ENCODE assay signal across 8 cellular contexts in genomic region chr6:89610149-89610642, GRCh38. TPM values are rescaled to one million over a fixed set of nuclear protein-coding genes. Genes with fewer than 3 reads are reported as not detected.
A peak's percentile ranks its signal among the peaks of the same experiment; 100 is the strongest.
DNase-seq lines count a peak whose midpoint lies in the region; ATAC-seq and TF ChIP-seq lines count a peak whose summit lies in the region.

No MANE protein-coding gene starts in this region.

- CTCF ChIA-PET in GM10248 (lab: Yijun Ruan, JAX) = interaction anchor here (0.6 to 8.7 kb wide), 26 partner anchors 8 to 628 kb away, joined by 3 to 68 read pairs (median 4); partner anchors contain the start of genes ANKRD6 and LYRM2

- no peaks in the 10 kb centered on the region for H3K4me1 Mint-ChIP-seq in effector memory CD8-positive, alpha-beta T cell (ENCODE audit: low read depth in 2 of 2)

- peak; percentile 71 for DNase-seq in GM10248 (ENCODE audit: extremely low spot score)
- DNase-seq in NCI-H774 (lab: John Stamatoyannopoulos, UW) = peak; percentile 56
- DNase-seq in activated CD8-positive, alpha-beta memory T cell treated with anti-CD3 and anti-CD28 coated beads for 1 hour (ENCODE audit: extremely low read depth in 1 of 2, low read depth in 1 of 2) = peak; percentile 49 to 73
- DNase-seq in effector memory CD8-positive, alpha-beta T cell = peak; percentile 75 to 77 (median 76)
- DNase-seq in mucosa of gallbladder (ENCODE audit: low spot score) = peak; percentile 65
- peak; percentile 35 to 62 for DNase-seq in stimulated activated CD8-positive, alpha-beta memory T cell treated with anti-CD3 and anti-CD28 coated beads, Interleukin-7, amount 100 ng/mL, for 48 hours (ENCODE audit: extremely low read depth in 1 of 2, low read depth in 1 of 2)
- DNase-seq in cerebellum (ENCODE audit: low spot score) = no peak

- H3K36me3 Mint-ChIP-seq in effector memory CD8-positive, alpha-beta T cell (ENCODE audit: insufficient read depth) = peaks cover 2% of the 10 kb centered on the region

- H3K27me3 Mint-ChIP-seq in effector memory CD8-positive, alpha-beta T cell = no peaks in the 10 kb centered on the region

- ATAC-seq in HG02798 (IDR thresholded peaks at IDR 0.05; ENCODE audit: poor library complexity, unreplicated experiment) = peak; percentile 53
- peak; percentile 92 for ATAC-seq in effector memory CD8-positive, alpha-beta T cell (replicated peaks)

- POLR2A ChIA-PET in GM10248 (lab: Yijun Ruan, JAX) = no interaction called here

- H3K27ac Mint-ChIP-seq in effector memory CD8-positive, alpha-beta T cell = no peak overlapping the region

- no peak overlapping the region for H3K4me3 Mint-ChIP-seq in effector memory CD8-positive, alpha-beta T cell

- H3K9me3 Mint-ChIP-seq in effector memory CD8-positive, alpha-beta T cell = no peaks in the 10 kb centered on the region

- TF ChIP-seq CTCF in GM10248 (IDR thresholded peaks at IDR 0.05; ENCODE audit: control extremely low read depth, extremely low read depth, low read depth, missing control alignments) = peak; percentile 88

RNA-seq across cellular contexts. Expression of gene LYRM2, which starts 28.4 kb away (rescaled TPM):
- total RNA-seq in mucosa of gallbladder (39.9 TPM), cerebellum (22.0 TPM)
